ENCODE assay signal across 9 cellular contexts in the genomic region with DNA sequence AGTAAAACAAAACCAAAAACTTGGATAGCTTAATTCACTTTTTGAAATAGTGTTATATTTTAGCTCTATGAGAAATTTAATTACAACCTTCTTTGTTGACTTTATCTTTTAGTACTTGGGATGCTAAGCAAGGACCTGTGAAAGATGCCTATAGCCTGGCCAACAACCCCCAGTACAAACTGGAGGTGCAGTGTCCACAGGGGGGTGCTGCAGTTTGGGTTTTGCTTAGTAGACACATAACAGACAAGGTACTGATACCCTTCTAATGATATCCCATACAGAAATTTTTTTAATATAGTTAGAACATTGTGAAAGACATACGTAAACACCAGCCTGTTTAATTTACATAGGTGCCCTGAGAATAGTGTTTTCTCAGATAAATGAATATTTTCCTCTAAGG. TPM values are rescaled to one million over a fixed set of nuclear protein-coding genes. Genes with fewer than 3 reads are reported as not detected.
DNase-seq lines count a peak whose midpoint lies in the region; ATAC-seq, FAIRE-seq and TF ChIP-seq lines count a peak whose summit lies in the region.
"Had no signal": no experiment of that assay in that cellular context is flagged by ENCODE, and none has a peak within 500 bp of the region (broad histone marks: within the 10 kb centered on the region; RNA-seq: fewer than 3 reads in every experiment).

No MANE protein-coding gene starts in this region.

- in situ Hi-C loops in K562 (cut with MboI), result no loop called here

- H3K79me2 ChIP-seq in K562 (ENCODE audit: control insufficient read depth, insufficient read depth, low read length), result no peaks in the 10 kb centered on the region
- H3K79me2 ChIP-seq: parathyroid adenoma had no signal

- H3K27me3 ChIP-seq in Peyer's patch (no peaks in the 10 kb centered on the region), K562 (ENCODE audit: control insufficient read depth in 2 of 2, insufficient read depth in 2 of 2, low read length in 2 of 2) (no peaks in the 10 kb centered on the region)
- no peaks in the 10 kb centered on the region for H3K27me3 ChIP-seq in naive thymus-derived CD4-positive, alpha-beta T cell (ENCODE audit: control insufficient read depth in 2 of 2, insufficient read depth in 2 of 2, low read length in 2 of 2)

- peak overlapping the region in 2 of 9 donors; percentile 36 to 52 for H3K27ac Mint-ChIP-seq in naive thymus-derived CD4-positive, alpha-beta T cell

- H4K20me1 ChIP-seq in K562 (replicated peaks; ENCODE audit: control insufficient read depth, insufficient read depth, low read length), result no peaks in the 10 kb centered on the region

- POLR2A ChIA-PET in K562 (lab: Yijun Ruan, JAX), result no interaction called here
- POLR2A ChIA-PET in naive thymus-derived CD4-positive, alpha-beta T cell (lab: Charles Lee), result no interaction called here

- TF ChIP-seq EP300 in K562 (IDR thresholded peaks at IDR 0.05; ENCODE audit: low read length), result no peak

- peaks cover 0 to 4% (median 0%) of the 10 kb centered on the region in 4 donors for H3K4me1 ChIP-seq in Peyer's patch
- no peaks in the 10 kb centered on the region for H3K4me1 ChIP-seq in K562 (replicated peaks in 1 of 2; ENCODE audit: control insufficient read depth in 2 of 2, insufficient read depth in 2 of 2, low read length in 2 of 2)
- H3K4me1 ChIP-seq in naive thymus-derived CD4-positive, alpha-beta T cell (ENCODE audit: control insufficient read depth in 2 of 2, insufficient read depth in 2 of 2, low read length in 2 of 2), result no peaks in the 10 kb centered on the region
- H3K4me1 ChIP-seq: parathyroid adenoma had no signal

- H3K4me1 Mint-ChIP-seq in naive thymus-derived CD4-positive, alpha-beta T cell, result peaks cover 4 to 16% (median 9%) of the 10 kb centered on the region in 7 donors

- H3K4me3 ChIP-seq in Peyer's patch (no peak overlapping the region), K562 (no peak overlapping the region)
- H3K4me3 ChIP-seq in naive thymus-derived CD4-positive, alpha-beta T cell (ENCODE audit: low read length), result no peak overlapping the region

- BruUV-seq in K562 (replicated peaks; lab: Mats Ljungman, UMichigan), result no TSS peak

- no peak overlapping the region for H3K4me2 ChIP-seq in K562 (ENCODE audit: insufficient read depth, low read length)

- H3K36me3 ChIP-seq in Peyer's patch (peaks cover 0 to 90% (median 0%) of the 10 kb centered on the region in 3 donors), K562 (ENCODE audit: control insufficient read depth, insufficient read depth, low read length) (peaks cover 85% of the 10 kb centered on the region)
- H3K36me3 ChIP-seq in naive thymus-derived CD4-positive, alpha-beta T cell (ENCODE audit: control insufficient read depth in 2 of 3, insufficient read depth in 3 of 3, low read length in 3 of 3), result peaks cover 11 to 42% (median 14%) of the 10 kb centered on the region in 3 experiments

- FAIRE-seq in K562 (lab: Jason Lieb, UNC), result peak; percentile 40

- no peak overlapping the region for H2AFZ ChIP-seq in K562 (ENCODE audit: low read depth, low read length)
- H2AFZ ChIP-seq: parathyroid adenoma had no signal

- H3K9me3 Mint-ChIP-seq in naive thymus-derived CD4-positive, alpha-beta T cell, result no peaks in the 10 kb centered on the region

- H3K9me3 ChIP-seq in Peyer's patch (no peaks in the 10 kb centered on the region), K562 (replicated peaks; ENCODE audit: control insufficient read depth, insufficient read depth, low read depth, low read length) (no peaks in the 10 kb centered on the region)
- H3K9me3 ChIP-seq in naive thymus-derived CD4-positive, alpha-beta T cell (ENCODE audit: control insufficient read depth in 2 of 3, low read length in 3 of 3), result no peaks in the 10 kb centered on the region

- 96% methylated on average over 1 of the region's 1 CpG for WGBS in K562 (ENCODE audit: insufficient coverage, low coverage, missing lambda C conversion rate)

- H3K9ac ChIP-seq in K562 (ENCODE audit: insufficient read depth in 1 of 2, low read depth in 2 of 2, low read length in 2 of 2), result no peak overlapping the region
- H3K9ac ChIP-seq: parathyroid adenoma had no signal

- H3K36me3 Mint-ChIP-seq in naive thymus-derived CD4-positive, alpha-beta T cell, result peaks cover 8 to 26% (median 15%) of the 10 kb centered on the region in 5 donors

- CTCF ChIA-PET in K562 (lab: Yijun Ruan, JAX; ENCODE audit: low intra/inter-chr PET ratio), result interaction anchor here (0.6 to 1.9 kb wide), 5 partner anchors 137 to 316 kb away, joined by 3 to 9 read pairs (median 4); no protein-coding TSS in a partner anchor
- CTCF ChIA-PET in naive thymus-derived CD4-positive, alpha-beta T cell (lab: Charles Lee), result interaction anchor here (1.4 kb wide), 1 partner anchor 27 kb away, joined by 5 read pairs; no protein-coding TSS in a partner anchor

- DNase-seq in activated CD4-positive, CD25-positive, alpha-beta regulatory T cell treated with anti-CD3 and anti-CD28 coated beads, Interleukin-2, amount 50 U/mL, for 72 hours, result no peak
- DNase-seq in Peyer's patch (peak in 2 of 3 donors; percentile 41 to 61), K562 (ENCODE audit: extremely low read depth in 1 of 4, low spot score in 3 of 4) (peak; percentile 66 to 69 (median 67)), ureter (ENCODE audit: low spot score) (no peak), ecto neural progenitor cell (ENCODE audit: low spot score) (no peak)
- peak in 6 of 9 donors; percentile 26 to 47 (median 38) for DNase-seq in naive thymus-derived CD4-positive, alpha-beta T cell

- H3K27ac ChIP-seq in Peyer's patch (no peak overlapping the region), K562 (ENCODE audit: extremely low read depth, low read depth, low read length) (no peak overlapping the region)
- H3K27ac ChIP-seq in naive thymus-derived CD4-positive, alpha-beta T cell (ENCODE audit: low read depth, low read length), result no peak overlapping the region
- H3K27ac ChIP-seq: parathyroid adenoma had no signal

- TF ChIP-seq POLR2A in Peyer's patch (IDR thresholded peaks at IDR 0.05) (no peak), K562 (conservative IDR thresholded peaks at IDR 0.05) (no peak)

- intact Hi-C loops in K562 (cut with micrococcal nuclease), result loop anchor here (1.0 kb wide), 1 partner anchor 137 kb away; no protein-coding TSS in a partner anchor
- intact Hi-C loops in naive thymus-derived CD4-positive, alpha-beta T cell (cut with micrococcal nuclease), result loop anchor here (1.0 to 5.0 kb wide), 3 partner anchors 34 to 164 kb away; a partner anchor contains a TSS

- H3K4me3 Mint-ChIP-seq in naive thymus-derived CD4-positive, alpha-beta T cell, result no peak overlapping the region

- no peaks in the 10 kb centered on the region for H3K27me3 Mint-ChIP-seq in naive thymus-derived CD4-positive, alpha-beta T cell

- TF ChIP-seq CTCF in Peyer's patch (IDR thresholded peaks at IDR 0.05) (peak in 3 of 6 experiments; percentile 13 to 21 (median 15)), K562 (IDR thresholded peaks at IDR 0.05 in 2 of 3, conservative IDR thresholded peaks at IDR 0.05 in 1 of 3; ENCODE audit: insufficient read depth in 2 of 3, low read depth in 1 of 3, low read length in 3 of 3) (peak; percentile 60 to 75 (median 66))

- no peaks in the 10 kb centered on the region for H3K9me1 ChIP-seq in K562 (ENCODE audit: control insufficient read depth, insufficient read depth, low read length)

- peak; percentile 32 to 48 for ATAC-seq in activated CD4-positive, CD25-positive, alpha-beta regulatory T cell treated with anti-CD3 and anti-CD28 coated beads, Interleukin-2, amount 50 U/mL, for 24 hours
- peak; percentile 90 for ATAC-seq in K562
- ATAC-seq in naive thymus-derived CD4-positive, alpha-beta T cell, result peak; percentile 74
- ATAC-seq in GM18907 (IDR thresholded peaks at IDR 0.05; ENCODE audit: unreplicated experiment), result no peak

- peak; percentile 61 to 69 for TF ChIP-seq RAD21 in K562 (CRISPR knock-in tag; conservative IDR thresholded peaks at IDR 0.05 in 1 of 2, IDR thresholded peaks at IDR 0.05 in 1 of 2)

TF ChIP-seq in K562, 482 proteins besides CTCF, POLR2A, EP300 and RAD21 (continues in another document):
- TF ChIP-seq, protein P1, sequence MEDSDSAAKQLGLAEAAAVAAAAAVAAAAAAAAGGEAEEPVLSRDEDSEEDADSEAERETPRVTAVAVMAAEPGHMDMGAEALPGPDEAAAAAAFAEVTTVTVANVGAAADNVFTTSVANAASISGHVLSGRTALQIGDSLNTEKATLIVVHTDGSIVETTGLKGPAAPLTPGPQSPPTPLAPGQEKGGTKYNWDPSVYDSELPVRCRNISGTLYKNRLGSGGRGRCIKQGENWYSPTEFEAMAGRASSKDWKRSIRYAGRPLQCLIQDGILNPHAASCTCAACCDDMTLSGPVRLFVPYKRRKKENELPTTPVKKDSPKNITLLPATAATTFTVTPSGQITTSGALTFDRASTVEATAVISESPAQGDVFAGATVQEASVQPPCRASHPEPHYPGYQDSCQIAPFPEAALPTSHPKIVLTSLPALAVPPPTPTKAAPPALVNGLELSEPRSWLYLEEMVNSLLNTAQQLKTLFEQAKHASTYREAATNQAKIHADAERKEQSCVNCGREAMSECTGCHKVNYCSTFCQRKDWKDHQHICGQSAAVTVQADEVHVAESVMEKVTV (CRISPR knock-in tag; IDR thresholded peaks at IDR 0.05), result peak; percentile 31; the same call in 1 of the 2 replicates

RNA-seq across cellular contexts. Expression of a gene that starts 35.3 kb away (rescaled TPM):
- total RNA-seq in Peyer's patch (100 to 1,000 TPM in 1 of 4 donors, 10 to 100 TPM in 3; 50.3 to 115 (median 69.3) TPM), K562 (2014; rRNA removed) (27.0 and 32.7 TPM in 2 replicates), K562 (2014; rRNA removed; fragmentation: Illumina TruSeq; extraction: Trizol) (33.4 and 35.3 TPM in 2 replicates), K562 (2015; rRNA removed; fragmentation: Illumina TruSeq; extraction: Trizol) (31.7 and 37.5 TPM in 2 replicates), K562 (2021) (42.6 and 42.7 TPM in 2 replicates), ureter (48.1 TPM)
- 37.7 and 89.2 TPM in 2 replicates for total RNA-seq in K562 (2011; cell fraction: chromatin; rRNA removed; ENCODE audit: low replicate concordance)
- 26.5 and 27.1 TPM in 2 replicates for total RNA-seq in K562 (2011; cell fraction: nucleolus; rRNA removed)
- total RNA-seq in K562 (2011; cell fraction: nucleoplasm; rRNA removed), result 32.0 and 50.1 TPM in 2 replicates
- polyA plus RNA-seq in K562 (2011; rRNA removed) (28.1 and 36.4 TPM in 2 replicates), K562 (2014; fragmentation: Illumina TruSeq; extraction: Trizol) (24.8 and 32.6 TPM in 2 replicates), K562 (2014; fragmentation: Nextera tagmentation; extraction: Ambion mirVana) (1 to 10 TPM; 6.5 to 10.0 TPM), K562 (2014; rRNA removed) (23.3 TPM in 2 replicates)
- polyA plus RNA-seq in K562 (2011; cell fraction: cytosol; rRNA removed), result 17.9 and 20.3 TPM in 2 replicates
- 29.4 and 33.3 TPM in 2 replicates for polyA plus RNA-seq in K562 (2011; cell fraction: nucleus; rRNA removed)
- 19.3 and 25.7 TPM in 2 replicates for polyA plus RNA-seq in K562 (2012)
- 50.3 and 54.6 TPM in 2 replicates for polyA minus RNA-seq in K562 (2011; rRNA and poly(A)+ RNA removed)
- polyA minus RNA-seq in K562 (2011; cell fraction: cytosol; rRNA and poly(A)+ RNA removed), result 24.0 and 25.2 TPM in 2 replicates
- 40.5 and 64.5 TPM in 2 replicates for polyA minus RNA-seq in K562 (2011; cell fraction: nucleus; rRNA and poly(A)+ RNA removed)
- total RNA-seq in naive thymus-derived CD4-positive, alpha-beta T cell, result 100 to 1,000 TPM in 2 of 5 experiments, 10 to 100 TPM in 3; 34.4 to 104 (median 70.4) TPM
- 10 to 100 TPM; 23.4 to 33.9 TPM for polyA plus RNA-seq in naive thymus-derived CD4-positive, alpha-beta T cell

Comparison
In these comparisons a context has a peak if more than half of its experiments do, and no peak if none do; other contexts are left out.
1. DNase-seq: peak in Peyer's patch (2 of 3), K562 (4 of 4) and naive thymus-derived CD4-positive, alpha-beta T cell (6 of 9); none in activated CD4-positive, CD25-positive, alpha-beta regulatory T cell treated with anti-CD3 and anti-CD28 coated beads, Interleukin-2, amount 50 U/mL, for 72 hours (single experiment), ureter (single experiment) and ecto neural progenitor cell (single experiment).